Comparison of ENCODE assay signal across 20 cellular contexts in the genomic region with DNA sequence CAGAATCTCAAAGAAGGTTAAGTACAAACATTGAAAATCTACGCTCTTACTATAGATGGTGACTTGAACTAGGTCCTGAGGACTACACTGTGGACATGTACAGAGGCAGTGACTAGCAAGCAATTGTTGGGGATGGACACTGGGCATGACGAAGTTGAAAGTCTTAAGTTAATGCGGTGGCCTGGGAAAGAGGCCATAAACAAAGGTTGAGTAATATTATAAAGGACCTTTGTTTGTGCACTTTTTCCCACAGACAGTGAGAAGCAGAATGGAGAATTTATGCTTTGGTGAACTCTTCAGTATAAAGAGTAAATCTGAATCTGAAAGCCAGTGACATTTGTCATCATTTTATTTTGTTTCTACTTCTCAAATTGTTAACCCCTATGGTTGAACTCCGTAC. TPM values are rescaled to one million over a fixed set of nuclear protein-coding genes. Genes with fewer than 3 reads are reported as not detected.
"Had no signal": no experiment of that assay in that cellular context is flagged by ENCODE, and none has a peak within 500 bp of the region (broad histone marks: within the 10 kb centered on the region; RNA-seq: fewer than 3 reads in every experiment).

No MANE protein-coding gene starts in this region.

- H3K4me1 ChIP-seq: spleen had no signal

- H3K36me3 ChIP-seq: cardiac muscle cell, spleen, thoracic aorta had no signal

- DNase-seq: activated CD4-positive, alpha-beta T cell treated with anti-CD3 and anti-CD28 coated beads, Interleukin-2, amount 10 ng/mL, durations not matched to agents 24 days and 14 days; activated CD8-positive, alpha-beta memory T cell treated with anti-CD3 and anti-CD28 coated beads, Interleukin-2, amount 10 ng/mL, durations not matched to agents 7 days and 5 days; activated CD8-positive, alpha-beta T cell treated with anti-CD3 and anti-CD28 coated beads for 36 hours; activated effector memory CD4-positive, alpha-beta T cell treated with anti-CD3 and anti-CD28 coated beads, Interleukin-2, amount 50 U/mL, for 16 hours; activated naive CD4-positive, alpha-beta T cell treated with anti-CD3 and anti-CD28 coated beads, Interleukin-2, amount 10 ng/mL, durations not matched to agents 7 days and 5 days; activated T-cell treated with anti-CD3 and anti-CD28 coated beads for 4 hours; amygdala; cortex of kidney; kidney; mesenchymal stem cell; naive B cell; nucleus accumbens; spleen; stimulated activated CD4-positive, alpha-beta T cell treated with anti-CD3 and anti-CD28 coated beads, Interleukin-4, amount 100 ng/mL, for 1 hour; stimulated activated naive CD4-positive, alpha-beta T cell treated with Interleukin-2 at 50 U/mL for 16 hours had no signal

- H3K9me3 ChIP-seq: spleen, thoracic aorta, vagina had no signal

- H3K27me3 ChIP-seq: cardiac muscle cell, spleen, vagina had no signal

- H3K27ac ChIP-seq: cardiac muscle cell, epithelial cell of prostate, spleen, thoracic aorta, vagina, VCaP had no signal

- H3K4me3 ChIP-seq: cardiac muscle cell, spleen, thoracic aorta, vagina had no signal

RNA-seq across cellular contexts. Expression of gene ALDH1A1, which starts 15.3 kb away (rescaled TPM):
- total RNA-seq: activated CD4-positive, alpha-beta T cell treated with anti-CD3 and anti-CD28 coated beads, Interleukin-2, amount 10 ng/mL, durations not matched to agents 24 days and 14 days; activated CD8-positive, alpha-beta memory T cell treated with anti-CD3 and anti-CD28 coated beads, Interleukin-2, amount 10 ng/mL, durations not matched to agents 7 days and 5 days; activated CD8-positive, alpha-beta T cell treated with anti-CD3 and anti-CD28 coated beads for 36 hours had no signal
